In genomic region chr18:14100503-14101286, GRCh38 we compare ENCODE assay signal across 15 cellular contexts. TPM values are rescaled to one million over a fixed set of nuclear protein-coding genes. Genes with fewer than 3 reads are reported as not detected.
DNase-seq lines count a peak whose midpoint lies in the region; ATAC-seq and TF ChIP-seq lines count a peak whose summit lies in the region.
"Had no signal": no experiment of that assay in that cellular context is flagged by ENCODE, and none has a peak within 500 bp of the region (broad histone marks: within the 10 kb centered on the region; RNA-seq: fewer than 3 reads in every experiment).

No MANE protein-coding gene starts in this region.

- H3K4me1 Mint-ChIP-seq in activated CD4-positive, alpha-beta T cell treated with anti-CD3 and anti-CD28 coated beads for 36 hours = peaks cover 19% of the 10 kb centered on the region
- peaks cover 7 to 29% of the 10 kb centered on the region in 2 donors for H3K4me1 Mint-ChIP-seq in natural killer cell treated with Interleukin-12 subunit alpha and Interleukin-12 subunit beta and Interleukin-15 and Interleukin-18, amount 100 ng/mL, for 72 hours (ENCODE audit: low read depth in 2 of 2)
- no peaks in the 10 kb centered on the region for H3K4me1 Mint-ChIP-seq in natural killer cell
- peaks cover 26% of the 10 kb centered on the region for H3K4me1 Mint-ChIP-seq in activated naive CD8-positive, alpha-beta T cell treated with anti-CD3 and anti-CD28 coated beads for 36 hours
- H3K4me1 Mint-ChIP-seq in stimulated activated naive CD8-positive, alpha-beta T cell treated with anti-CD3 and anti-CD28 coated beads, Interleukin-15, Interleukin-2, amounts not matched to agents 100 ng/mL and 50 ng/mL, for 24 hours (ENCODE audit: low read depth) = peaks cover 20% of the 10 kb centered on the region
- H3K4me1 Mint-ChIP-seq: GM23338 had no signal

- no peaks in the 10 kb centered on the region for H3K27me3 Mint-ChIP-seq in activated CD4-positive, alpha-beta T cell treated with anti-CD3 and anti-CD28 coated beads for 36 hours
- H3K27me3 Mint-ChIP-seq in natural killer cell treated with Interleukin-12 subunit alpha and Interleukin-12 subunit beta and Interleukin-15 and Interleukin-18, amount 100 ng/mL, for 72 hours = no peaks in the 10 kb centered on the region
- no peaks in the 10 kb centered on the region for H3K27me3 Mint-ChIP-seq in natural killer cell (ENCODE audit: low read depth in 2 of 2)
- no peaks in the 10 kb centered on the region for H3K27me3 Mint-ChIP-seq in activated naive CD8-positive, alpha-beta T cell treated with anti-CD3 and anti-CD28 coated beads for 36 hours
- no peaks in the 10 kb centered on the region for H3K27me3 Mint-ChIP-seq in stimulated activated naive CD8-positive, alpha-beta T cell treated with anti-CD3 and anti-CD28 coated beads, Interleukin-15, Interleukin-2, amounts not matched to agents 100 ng/mL and 50 ng/mL, for 24 hours
- H3K27me3 Mint-ChIP-seq: CD8-positive, alpha-beta memory T cell had no signal

- POLR2A ChIA-PET in activated CD4-positive, alpha-beta T cell treated with anti-CD3 and anti-CD28 coated beads for 36 hours (lab: Charles Lee) = no interaction called here

- CTCF ChIA-PET in activated CD4-positive, alpha-beta T cell treated with anti-CD3 and anti-CD28 coated beads for 36 hours (lab: Charles Lee) = no interaction called here

- H3K9me3 Mint-ChIP-seq in activated CD4-positive, alpha-beta T cell treated with anti-CD3 and anti-CD28 coated beads for 36 hours (ENCODE audit: low read depth) = peaks cover 15% of the 10 kb centered on the region
- peaks cover 6% of the 10 kb centered on the region for H3K9me3 Mint-ChIP-seq in natural killer cell treated with Interleukin-12 subunit alpha and Interleukin-12 subunit beta and Interleukin-15 and Interleukin-18, amount 100 ng/mL, for 72 hours
- peaks cover 6 to 17% of the 10 kb centered on the region in 2 donors for H3K9me3 Mint-ChIP-seq in natural killer cell
- H3K9me3 Mint-ChIP-seq in activated naive CD8-positive, alpha-beta T cell treated with anti-CD3 and anti-CD28 coated beads for 36 hours = peaks cover 10% of the 10 kb centered on the region
- peaks cover 20% of the 10 kb centered on the region for H3K9me3 Mint-ChIP-seq in stimulated activated naive CD8-positive, alpha-beta T cell treated with anti-CD3 and anti-CD28 coated beads, Interleukin-15, Interleukin-2, amounts not matched to agents 100 ng/mL and 50 ng/mL, for 24 hours

- intact Hi-C loops in activated CD4-positive, alpha-beta T cell treated with anti-CD3 and anti-CD28 coated beads for 36 hours (cut with DNase I, micrococcal nuclease) = no loop called here
- intact Hi-C loops in natural killer cell (cut with micrococcal nuclease) = no loop called here

- peak; percentile 33 for ATAC-seq in activated CD4-positive, alpha-beta T cell treated with anti-CD3 and anti-CD28 coated beads for 36 hours
- peak in 1 of 2 donors; percentile 57 for ATAC-seq in natural killer cell treated with Interleukin-12 subunit alpha and Interleukin-12 subunit beta and Interleukin-15 and Interleukin-18, amount 100 ng/mL, for 72 hours
- no peak for ATAC-seq in natural killer cell
- ATAC-seq in GM19397 (IDR thresholded peaks at IDR 0.05; ENCODE audit: unreplicated experiment) = no peak
- no peak for ATAC-seq in GM18861 (IDR thresholded peaks at IDR 0.05; ENCODE audit: unreplicated experiment)
- ATAC-seq: GM23338 had no signal

- no peak for DNase-seq in activated CD4-positive, alpha-beta T cell treated with anti-CD3 and anti-CD28 coated beads for 36 hours
- DNase-seq in activated CD4-positive, alpha-beta T cell treated with anti-CD3 and anti-CD28 coated beads, Interleukin-2, amount 50 U/mL, for 48 hours = no peak
- DNase-seq in natural killer cell treated with Interleukin-12 subunit alpha and Interleukin-12 subunit beta and Interleukin-15 and Interleukin-18, amount 100 ng/mL, for 72 hours (ENCODE audit: low spot score) = no peak
- DNase-seq in natural killer cell = no peak
- peak; percentile 28 for DNase-seq in activated naive CD8-positive, alpha-beta T cell treated with anti-CD3 and anti-CD28 coated beads for 36 hours
- DNase-seq: 8988T; CD8-positive, alpha-beta memory T cell; Kasumi-1; NCI-H1436; NCI-H2029 treated with DMSO at 0.1 percent for 48 hours; NCI-H510A treated with DMSO at 0.1 percent for 48 hours had no signal

- no peak for TF ChIP-seq CTCF in natural killer cell (IDR thresholded peaks at IDR 0.05)

- H3K4me3 Mint-ChIP-seq in activated CD4-positive, alpha-beta T cell treated with anti-CD3 and anti-CD28 coated beads for 36 hours = no peak overlapping the region
- H3K4me3 Mint-ChIP-seq in natural killer cell treated with Interleukin-12 subunit alpha and Interleukin-12 subunit beta and Interleukin-15 and Interleukin-18, amount 100 ng/mL, for 72 hours = peak overlapping the region; percentile 49
- H3K4me3 Mint-ChIP-seq in natural killer cell = no peak overlapping the region
- H3K4me3 Mint-ChIP-seq in activated naive CD8-positive, alpha-beta T cell treated with anti-CD3 and anti-CD28 coated beads for 36 hours = peak overlapping the region; percentile 14
- no peak overlapping the region for H3K4me3 Mint-ChIP-seq in stimulated activated naive CD8-positive, alpha-beta T cell treated with anti-CD3 and anti-CD28 coated beads, Interleukin-15, Interleukin-2, amounts not matched to agents 100 ng/mL and 50 ng/mL, for 24 hours
- H3K4me3 Mint-ChIP-seq: GM23338 had no signal

- H3K27ac Mint-ChIP-seq in activated CD4-positive, alpha-beta T cell treated with anti-CD3 and anti-CD28 coated beads for 36 hours = peak overlapping the region; percentile 58
- H3K27ac Mint-ChIP-seq in natural killer cell treated with Interleukin-12 subunit alpha and Interleukin-12 subunit beta and Interleukin-15 and Interleukin-18, amount 100 ng/mL, for 72 hours = peak overlapping the region in 1 of 2 donors; percentile 69
- H3K27ac Mint-ChIP-seq in natural killer cell = peak overlapping the region in 1 of 2 donors; percentile 31
- peak overlapping the region; percentile 92 for H3K27ac Mint-ChIP-seq in activated naive CD8-positive, alpha-beta T cell treated with anti-CD3 and anti-CD28 coated beads for 36 hours
- H3K27ac Mint-ChIP-seq in stimulated activated naive CD8-positive, alpha-beta T cell treated with anti-CD3 and anti-CD28 coated beads, Interleukin-15, Interleukin-2, amounts not matched to agents 100 ng/mL and 50 ng/mL, for 24 hours = peak overlapping the region; percentile 33
- H3K27ac Mint-ChIP-seq: GM23338 had no signal

- H3K36me3 Mint-ChIP-seq in activated CD4-positive, alpha-beta T cell treated with anti-CD3 and anti-CD28 coated beads for 36 hours (ENCODE audit: low read depth) = peaks cover 40% of the 10 kb centered on the region
- H3K36me3 Mint-ChIP-seq in natural killer cell treated with Interleukin-12 subunit alpha and Interleukin-12 subunit beta and Interleukin-15 and Interleukin-18, amount 100 ng/mL, for 72 hours = peaks cover 10% of the 10 kb centered on the region
- peaks cover 11% of the 10 kb centered on the region for H3K36me3 Mint-ChIP-seq in natural killer cell
- peaks cover 50% of the 10 kb centered on the region for H3K36me3 Mint-ChIP-seq in activated naive CD8-positive, alpha-beta T cell treated with anti-CD3 and anti-CD28 coated beads for 36 hours
- peaks cover 65% of the 10 kb centered on the region for H3K36me3 Mint-ChIP-seq in stimulated activated naive CD8-positive, alpha-beta T cell treated with anti-CD3 and anti-CD28 coated beads, Interleukin-15, Interleukin-2, amounts not matched to agents 100 ng/mL and 50 ng/mL, for 24 hours (ENCODE audit: low read depth)

RNA-seq across cellular contexts. Expression of gene ZNF519, which starts 31.5 kb away (rescaled TPM):
- 10 to 100 TPM; 14.5 to 16.3 TPM for total RNA-seq in activated CD4-positive, alpha-beta T cell treated with anti-CD3 and anti-CD28 coated beads for 36 hours
- total RNA-seq in natural killer cell treated with Interleukin-12 subunit alpha and Interleukin-12 subunit beta and Interleukin-15 and Interleukin-18, amount 100 ng/mL, for 72 hours = 10 to 100 TPM; 10.4 to 37.3 TPM
- total RNA-seq in natural killer cell = 10 to 100 TPM in 1 of 3 donors, 1 to 10 TPM in 2; 7.7 to 11.4 (median 9.8) TPM
- total RNA-seq in activated naive CD8-positive, alpha-beta T cell treated with anti-CD3 and anti-CD28 coated beads for 36 hours = 10 to 100 TPM; 13.0 to 13.5 TPM

Comparison
In these comparisons a context has a peak if more than half of its experiments do, and no peak if none do; other contexts are left out.
1. H3K4me3 Mint-ChIP-seq: peak in natural killer cell treated with Interleukin-12 subunit alpha and Interleukin-12 subunit beta and Interleukin-15 and Interleukin-18, amount 100 ng/mL, for 72 hours (single experiment) and activated naive CD8-positive, alpha-beta T cell treated with anti-CD3 and anti-CD28 coated beads for 36 hours (single experiment); none in activated CD4-positive, alpha-beta T cell treated with anti-CD3 and anti-CD28 coated beads for 36 hours (single experiment), natural killer cell (single experiment) and stimulated activated naive CD8-positive, alpha-beta T cell treated with anti-CD3 and anti-CD28 coated beads, Interleukin-15, Interleukin-2, amounts not matched to agents 100 ng/mL and 50 ng/mL, for 24 hours (single experiment).